Comparison of ENCODE assay signal across 1 cellular context in genomic region chr21:15441060-15441493, GRCh38.
TF ChIP-seq lines count a peak whose summit lies in the region.

No MANE protein-coding gene starts in this region.

TF ChIP-seq in HepG2, 621 proteins besides CTCF, POLR2A, EP300 and RAD21 (continued from another document):
- TF ChIP-seq GTF2F1 (IDR thresholded peaks at IDR 0.05; ENCODE audit: low read length) = 0 out of 2 replicates have a peak, but pooled peaks have one; percentile 40
- TF ChIP-seq MLX (CRISPR knock-in tag; IDR thresholded peaks at IDR 0.05) = peak; percentile 93
- no peak for TF ChIP-seq CBX2 (IDR thresholded peaks at IDR 0.05; ENCODE audit: low read depth, low read length)
- no peak for TF ChIP-seq CBX2 (CRISPR knock-in tag; IDR thresholded peaks at IDR 0.05; ENCODE audit: low read depth)
- TF ChIP-seq ZNF646 (CRISPR knock-in tag; IDR thresholded peaks at IDR 0.05) = peak; percentile 42; the same call in 1 of the 2 replicates
- 0 out of 2 replicates have a peak, but pooled peaks have one; percentile 34 for TF ChIP-seq MYPOP (CRISPR knock-in tag; IDR thresholded peaks at IDR 0.05)
- TF ChIP-seq HHEX (CRISPR knock-in tag; IDR thresholded peaks at IDR 0.05) = peak; percentile 81
- peak; percentile 96 for TF ChIP-seq TBX2 (CRISPR knock-in tag; IDR thresholded peaks at IDR 0.05; ENCODE audit: borderline replicate concordance)
- TF ChIP-seq PBX2 (CRISPR knock-in tag; IDR thresholded peaks at IDR 0.05) = peak; percentile 49; the same call in 1 of the 2 replicates
- TF ChIP-seq ZSCAN9 (CRISPR knock-in tag; IDR thresholded peaks at IDR 0.05; ENCODE audit: borderline replicate concordance) = peak; percentile 90; the same call in 1 of the 2 replicates
- peak; percentile 73 for TF ChIP-seq ASH2L (IDR thresholded peaks at IDR 0.05; ENCODE audit: insufficient read length, low read depth, low read length)
- peak; percentile 53; the same call in 1 of the 2 replicates for TF ChIP-seq TAF1 (CRISPR knock-in tag; IDR thresholded peaks at IDR 0.05)
- TF ChIP-seq FOXP1 (IDR thresholded peaks at IDR 0.05) = no peak
- peak; percentile 92 for TF ChIP-seq FOXP1 (CRISPR knock-in tag; IDR thresholded peaks at IDR 0.05)
- peak; percentile 96 for TF ChIP-seq HMG20A (CRISPR knock-in tag; IDR thresholded peaks at IDR 0.05; ENCODE audit: borderline replicate concordance)
- TF ChIP-seq ZNF747 (CRISPR knock-in tag; IDR thresholded peaks at IDR 0.05; ENCODE audit: borderline replicate concordance) = peak; percentile 60; the same call in 1 of the 2 replicates
- no peak for TF ChIP-seq E2F5 (CRISPR knock-in tag; conservative IDR thresholded peaks at IDR 0.05)
- TF ChIP-seq DRAP1 (CRISPR knock-in tag; IDR thresholded peaks at IDR 0.05) = peak; percentile 56; the same call in 1 of the 2 replicates
- TF ChIP-seq ARID4A (CRISPR knock-in tag; IDR thresholded peaks at IDR 0.05; ENCODE audit: borderline replicate concordance) = peak; percentile 71; the same call in 1 of the 2 replicates
- TF ChIP-seq MAF1 (CRISPR knock-in tag; IDR thresholded peaks at IDR 0.05; ENCODE audit: borderline replicate concordance) = 0 out of 2 replicates have a peak, but pooled peaks have one; percentile 31
- peak; percentile 77 for TF ChIP-seq ZMYM3 (CRISPR knock-in tag; IDR thresholded peaks at IDR 0.05)
- peak; percentile 98 for TF ChIP-seq ELF3 (CRISPR knock-in tag; IDR thresholded peaks at IDR 0.05)
- TF ChIP-seq NR2F2 (IDR thresholded peaks at IDR 0.05; ENCODE audit: borderline replicate concordance, low read depth) = peak; percentile 100
- peak; percentile 92 for TF ChIP-seq PPARG (CRISPR knock-in tag; conservative IDR thresholded peaks at IDR 0.05)
- TF ChIP-seq ZKSCAN8 (CRISPR knock-in tag; IDR thresholded peaks at IDR 0.05; ENCODE audit: borderline replicate concordance) = peak; percentile 79
- peak; percentile 98 for TF ChIP-seq NCOR1 (IDR thresholded peaks at IDR 0.05; ENCODE audit: borderline replicate concordance, low read length)
- TF ChIP-seq ZFAT (CRISPR knock-in tag; conservative IDR thresholded peaks at IDR 0.05) = 0 out of 2 replicates have a peak, but pooled peaks have one; percentile 49
- TF ChIP-seq ZNF619 (CRISPR knock-in tag; IDR thresholded peaks at IDR 0.05) = no peak
